ENCODE assay signal across 17 cellular contexts in the genomic region with DNA sequence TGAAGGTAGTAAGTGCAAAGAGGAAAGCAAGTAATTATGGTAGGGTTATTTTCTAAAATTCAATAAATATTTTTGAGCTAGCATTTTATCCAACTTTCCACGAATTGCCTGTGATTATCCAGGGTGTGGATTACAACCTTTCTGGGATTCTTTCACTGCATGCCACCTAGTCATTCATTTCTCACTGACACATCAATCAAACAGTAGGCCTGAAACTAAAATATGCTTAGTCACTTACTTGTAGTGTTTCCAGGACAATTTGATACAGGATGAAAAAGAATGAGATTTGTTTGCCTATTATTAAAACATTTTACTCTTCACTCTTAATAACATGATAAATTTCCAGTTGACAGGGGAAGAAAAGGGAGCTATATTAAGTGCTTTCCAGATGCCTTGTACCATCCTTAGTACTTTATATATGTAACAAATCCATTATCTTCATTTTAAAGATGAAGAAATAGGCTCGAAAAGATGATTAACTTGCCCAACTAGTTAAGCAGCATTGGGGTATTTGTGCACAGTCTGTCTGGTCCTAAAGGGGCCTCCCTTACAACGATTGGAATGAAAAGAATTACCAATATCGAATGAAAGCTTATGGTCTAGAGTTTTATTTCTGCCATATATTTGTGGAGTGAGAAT.
A peak's percentile ranks its signal among the peaks of the same experiment; 100 is the strongest.
DNase-seq lines count a peak whose midpoint lies in the region; ATAC-seq and TF ChIP-seq lines count a peak whose summit lies in the region.
"Had no signal": no experiment of that assay in that cellular context is flagged by ENCODE, and none has a peak within 500 bp of the region (broad histone marks: within the 10 kb centered on the region; RNA-seq: fewer than 3 reads in every experiment).

No MANE protein-coding gene starts in this region.

- BruUV-seq in MCF 10A (replicated peaks; lab: Mats Ljungman, UMichigan), result no TSS peak
- BruUV-seq in Panc1 (replicated peaks; lab: Mats Ljungman, UMichigan), result no TSS peak

- no peaks in the 10 kb centered on the region for H3K9me3 Mint-ChIP-seq in MCF 10A (ENCODE audit: unreplicated experiment)
- no peaks in the 10 kb centered on the region for H3K9me3 Mint-ChIP-seq in type B pancreatic cell
- H3K9me3 Mint-ChIP-seq: activated B cell treated with CpG ODN at 0.5 μM for 24 hours; CD4-positive, alpha-beta memory T cell; stimulated activated effector memory CD8-positive, alpha-beta T cell treated with anti-CD3 and anti-CD28 coated beads, Interleukin-12 subunit alpha, Interleukin-12 subunit beta, amount 100 ng/mL, for 72 hours had no signal

- H3K4me3 Mint-ChIP-seq in MCF 10A (ENCODE audit: unreplicated experiment) (no peak overlapping the region), type B pancreatic cell (peak overlapping the region; percentile 44)
- H3K4me3 Mint-ChIP-seq: activated B cell treated with CpG ODN at 0.5 μM for 24 hours; CD4-positive, alpha-beta memory T cell; stimulated activated effector memory CD8-positive, alpha-beta T cell treated with anti-CD3 and anti-CD28 coated beads, Interleukin-12 subunit alpha, Interleukin-12 subunit beta, amount 100 ng/mL, for 72 hours had no signal

- TF ChIP-seq CTCF in MCF 10A (IDR thresholded peaks at IDR 0.05; ENCODE audit: unreplicated experiment) (no peak), breast epithelium (IDR thresholded peaks at IDR 0.05) (no peak), Panc1 (IDR thresholded peaks at IDR 0.05) (no peak), type B pancreatic cell (conservative IDR thresholded peaks at IDR 0.05) (no peak), uterus (IDR thresholded peaks at IDR 0.05) (no peak)

- H3K36me3 ChIP-seq in breast epithelium (no peaks in the 10 kb centered on the region), Panc1 (ENCODE audit: control insufficient read depth, insufficient read depth, low read length) (peaks cover 4% of the 10 kb centered on the region), uterus (no peaks in the 10 kb centered on the region)

- CTCF ChIA-PET in MCF 10A (lab: Yijun Ruan, JAX) (interaction anchor here (0.6 to 1.6 kb wide), 4 partner anchors 16 to 72 kb away, joined by 3 to 6 read pairs (median 5); no protein-coding TSS in a partner anchor), Panc1 (lab: Charles Lee) (no interaction called here)

- no peaks in the 10 kb centered on the region for H3K4me1 ChIP-seq in breast epithelium
- peaks cover 51% of the 10 kb centered on the region for H3K4me1 ChIP-seq in Panc1 (ENCODE audit: control insufficient read depth, insufficient read depth, low read length)
- H3K4me1 ChIP-seq in uterus, result no peaks in the 10 kb centered on the region

- ATAC-seq in Panc1 (no peak), esophagus mucosa (peak; percentile 28), GM18907 (IDR thresholded peaks at IDR 0.05; ENCODE audit: unreplicated experiment) (no peak), left colon (no peak)
- ATAC-seq: stimulated activated effector memory CD8-positive, alpha-beta T cell treated with anti-CD3 and anti-CD28 coated beads, Interleukin-12 subunit alpha, Interleukin-12 subunit beta, amount 100 ng/mL, for 72 hours had no signal

- in situ Hi-C loops in Panc1 (cut with HindIII; ENCODE audit: low pct_unique_long_range_greater_than_20kb, low sequenced_read_pairs), result no loop called here

- no peaks in the 10 kb centered on the region for H3K9me3 ChIP-seq in breast epithelium
- no peaks in the 10 kb centered on the region for H3K9me3 ChIP-seq in Panc1 (ENCODE audit: control insufficient read depth, insufficient read depth, low read depth, low read length)
- H3K9me3 ChIP-seq in uterus, result no peaks in the 10 kb centered on the region
- H3K9me3 ChIP-seq: tibial nerve had no signal

- intact Hi-C loops in MCF 10A (cut with micrococcal nuclease) (no loop called here), breast epithelium (cut with DNase I; ENCODE audit: low total_unique reads) (no loop called here), Panc1 (cut with micrococcal nuclease; ENCODE audit: unreplicated experiment) (no loop called here), uterus (cut with DNase I; ENCODE audit: low total_unique reads) (no loop called here), left colon (cut with DNase I, micrococcal nuclease) (no loop called here)

- H3K36me3 Mint-ChIP-seq in MCF 10A (ENCODE audit: insufficient read depth, unreplicated experiment), result peaks cover 33% of the 10 kb centered on the region
- peaks cover 36% of the 10 kb centered on the region for H3K36me3 Mint-ChIP-seq in type B pancreatic cell
- H3K36me3 Mint-ChIP-seq: CD4-positive, alpha-beta memory T cell; stimulated activated effector memory CD8-positive, alpha-beta T cell treated with anti-CD3 and anti-CD28 coated beads, Interleukin-12 subunit alpha, Interleukin-12 subunit beta, amount 100 ng/mL, for 72 hours had no signal

- H3K4me1 Mint-ChIP-seq in MCF 10A (ENCODE audit: insufficient read depth, unreplicated experiment) (peaks cover 36% of the 10 kb centered on the region), type B pancreatic cell (ENCODE audit: unreplicated experiment) (peaks cover 35% of the 10 kb centered on the region)
- H3K4me1 Mint-ChIP-seq: activated B cell treated with CpG ODN at 0.5 μM for 24 hours; CD4-positive, alpha-beta memory T cell; stimulated activated effector memory CD8-positive, alpha-beta T cell treated with anti-CD3 and anti-CD28 coated beads, Interleukin-12 subunit alpha, Interleukin-12 subunit beta, amount 100 ng/mL, for 72 hours had no signal

- H3K4me3 ChIP-seq in breast epithelium, result no peak overlapping the region
- H3K4me3 ChIP-seq in Panc1 (ENCODE audit: low read depth in 2 of 2, low read length in 2 of 2), result no peak overlapping the region
- H3K4me3 ChIP-seq in uterus, result no peak overlapping the region
- H3K4me3 ChIP-seq: coronary artery, tibial nerve had no signal

- DNase-seq in MCF 10A (ENCODE audit: unreplicated experiment) (peak; percentile 38), breast epithelium (ENCODE audit: low spot score in 2 of 2) (no peak), Panc1 (ENCODE audit: low read depth, low spot score) (no peak), type B pancreatic cell (ENCODE audit: extremely low spot score, unreplicated experiment) (no peak), uterus (no peak), left colon (no peak)
- DNase-seq: activated B cell treated with CpG ODN at 0.5 μM for 24 hours; activated gamma-delta T cell treated with Interleukin-2 at 50 U/mL for 16 hours; CD4-positive, alpha-beta memory T cell; kidney; NCI-H1436 treated with DMSO at 0.1 percent for 48 hours; NCI-H446 treated with DMSO at 0.1 percent for 48 hours had no signal

- H3K27me3 Mint-ChIP-seq in MCF 10A (ENCODE audit: insufficient read depth, unreplicated experiment), result no peaks in the 10 kb centered on the region
- H3K27me3 Mint-ChIP-seq in type B pancreatic cell, result no peaks in the 10 kb centered on the region
- H3K27me3 Mint-ChIP-seq: activated B cell treated with CpG ODN at 0.5 μM for 24 hours; CD4-positive, alpha-beta memory T cell had no signal

- H3K27me3 ChIP-seq in breast epithelium, result no peaks in the 10 kb centered on the region
- no peaks in the 10 kb centered on the region for H3K27me3 ChIP-seq in Panc1 (ENCODE audit: control insufficient read depth, insufficient read depth, low read length)
- H3K27me3 ChIP-seq in uterus, result no peaks in the 10 kb centered on the region
- H3K27me3 ChIP-seq: tibial nerve had no signal

- H3K27ac ChIP-seq in breast epithelium, result no peak overlapping the region
- peak overlapping the region; percentile 93 for H3K27ac ChIP-seq in Panc1 (ENCODE audit: low read length)
- H3K27ac ChIP-seq in uterus, result no peak overlapping the region
- H3K27ac ChIP-seq: coronary artery had no signal

- POLR2A ChIA-PET in MCF 10A (lab: Yijun Ruan, JAX), result interaction anchor here (0.9 to 2.0 kb wide), 8 partner anchors 9 to 71 kb away, joined by 3 to 9 read pairs (median 5); no protein-coding TSS in a partner anchor
- POLR2A ChIA-PET in Panc1 (lab: Charles Lee), result no interaction called here

- no peak for TF ChIP-seq POLR2A in breast epithelium (IDR thresholded peaks at IDR 0.05)
- TF ChIP-seq POLR2A in uterus (IDR thresholded peaks at IDR 0.05), result no peak

- H3K27ac Mint-ChIP-seq in MCF 10A (ENCODE audit: low read depth, unreplicated experiment), result peak overlapping the region; percentile 88
- peak overlapping the region; percentile 83 for H3K27ac Mint-ChIP-seq in type B pancreatic cell
- H3K27ac Mint-ChIP-seq: activated B cell treated with CpG ODN at 0.5 μM for 24 hours; CD4-positive, alpha-beta memory T cell; stimulated activated effector memory CD8-positive, alpha-beta T cell treated with anti-CD3 and anti-CD28 coated beads, Interleukin-12 subunit alpha, Interleukin-12 subunit beta, amount 100 ng/mL, for 72 hours had no signal
